In the genomic region with DNA sequence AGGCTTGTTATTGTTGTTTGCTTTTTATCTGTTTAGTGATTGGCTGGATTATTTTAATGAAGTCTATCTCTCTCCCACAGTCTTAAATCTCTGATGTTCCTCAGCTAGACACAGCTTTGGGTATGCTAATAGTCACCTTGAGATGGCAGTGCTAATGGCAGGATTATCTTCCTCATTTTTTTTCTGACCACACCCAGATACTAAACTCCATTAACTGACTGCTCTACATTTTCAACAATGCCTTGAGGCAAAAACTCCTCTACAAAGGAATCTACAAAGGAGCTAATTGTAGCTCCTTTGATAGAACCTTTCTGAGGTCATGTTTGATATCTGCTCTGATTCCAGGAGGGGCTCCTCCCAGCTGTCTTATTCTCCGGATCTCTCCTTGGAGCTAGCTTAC, we compare ENCODE assay signal across 18 cellular contexts.
"Had no signal": no experiment of that assay in that cellular context is flagged by ENCODE, and none has a peak within 500 bp of the region (broad histone marks: within the 10 kb centered on the region; RNA-seq: fewer than 3 reads in every experiment).

No MANE protein-coding gene starts in this region.

- H3K9me3 Mint-ChIP-seq: activated CD4-positive, alpha-beta T cell treated with anti-CD3 and anti-CD28 coated beads, Interleukin-2, amount 10 ng/mL, durations not matched to agents 7 days and 5 days; activated naive CD4-positive, alpha-beta T cell treated with anti-CD3 and anti-CD28 coated beads, Interleukin-2, amount 50 U/mL, for 24 hours; nephron progenitor cell; T-cell had no signal

- H3K27me3 Mint-ChIP-seq: activated CD4-positive, alpha-beta T cell treated with anti-CD3 and anti-CD28 coated beads, Interleukin-2, amount 10 ng/mL, durations not matched to agents 7 days and 5 days; activated naive CD4-positive, alpha-beta T cell treated with anti-CD3 and anti-CD28 coated beads, Interleukin-2, amount 50 U/mL, for 24 hours; T-cell had no signal

- H3K27ac Mint-ChIP-seq: activated CD4-positive, alpha-beta T cell treated with anti-CD3 and anti-CD28 coated beads, Interleukin-2, amount 10 ng/mL, durations not matched to agents 7 days and 5 days; activated naive CD4-positive, alpha-beta T cell treated with anti-CD3 and anti-CD28 coated beads, Interleukin-2, amount 50 U/mL, for 24 hours; nephron progenitor cell had no signal

- H3K4me1 Mint-ChIP-seq: activated CD4-positive, alpha-beta T cell treated with anti-CD3 and anti-CD28 coated beads, Interleukin-2, amount 10 ng/mL, durations not matched to agents 7 days and 5 days; activated naive CD4-positive, alpha-beta T cell treated with anti-CD3 and anti-CD28 coated beads, Interleukin-2, amount 50 U/mL, for 24 hours; nephron progenitor cell; T-cell had no signal

- ATAC-seq: activated CD4-positive, CD25-positive, alpha-beta regulatory T cell treated with anti-CD3 and anti-CD28 coated beads, Interleukin-2, amount 50 U/mL, for 24 hours; lower lobe of right lung; stimulated activated naive CD8-positive, alpha-beta T cell treated with anti-CD3 and anti-CD28 coated beads, Interleukin-15, Interleukin-2, amounts not matched to agents 100 U/mL and 50 U/mL, for 24 hours; T-cell had no signal

- DNase-seq: activated CD4-positive, alpha-beta T cell treated with anti-CD3 and anti-CD28 coated beads, Interleukin-2, amount 10 ng/mL, durations not matched to agents 7 days and 5 days; activated CD8-positive, alpha-beta memory T cell treated with anti-CD3 and anti-CD28 coated beads, Interleukin-2, amount 50 U/mL, for 4 hours; activated effector memory CD4-positive, alpha-beta T cell treated with anti-CD3 and anti-CD28 coated beads, Interleukin-2, amount 50 U/mL, for 16 hours; activated T-cell treated with anti-CD3 and anti-CD28 coated beads, Interleukin-2, amount 50 U/mL, for 48 hours; effector CD8-positive, alpha-beta T cell; foreskin fibroblast; glutamatergic neuron; hippocampal formation; lower lobe of right lung; nephron progenitor cell; occipital lobe; stimulated activated CD4-positive, alpha-beta T cell treated with anti-CD3 and anti-CD28 coated beads, Interleukin-2, amount 100 ng/mL, for 24 hours; stimulated activated naive CD8-positive, alpha-beta T cell treated with anti-CD3 and anti-CD28 coated beads, Interleukin-15, Interleukin-2, amounts not matched to agents 100 U/mL and 50 U/mL, for 24 hours; substantia nigra; T-cell; T-helper 9 cell had no signal

- H3K4me3 Mint-ChIP-seq: activated CD4-positive, alpha-beta T cell treated with anti-CD3 and anti-CD28 coated beads, Interleukin-2, amount 10 ng/mL, durations not matched to agents 7 days and 5 days; activated naive CD4-positive, alpha-beta T cell treated with anti-CD3 and anti-CD28 coated beads, Interleukin-2, amount 50 U/mL, for 24 hours; nephron progenitor cell; T-cell had no signal
